In the genomic region with DNA sequence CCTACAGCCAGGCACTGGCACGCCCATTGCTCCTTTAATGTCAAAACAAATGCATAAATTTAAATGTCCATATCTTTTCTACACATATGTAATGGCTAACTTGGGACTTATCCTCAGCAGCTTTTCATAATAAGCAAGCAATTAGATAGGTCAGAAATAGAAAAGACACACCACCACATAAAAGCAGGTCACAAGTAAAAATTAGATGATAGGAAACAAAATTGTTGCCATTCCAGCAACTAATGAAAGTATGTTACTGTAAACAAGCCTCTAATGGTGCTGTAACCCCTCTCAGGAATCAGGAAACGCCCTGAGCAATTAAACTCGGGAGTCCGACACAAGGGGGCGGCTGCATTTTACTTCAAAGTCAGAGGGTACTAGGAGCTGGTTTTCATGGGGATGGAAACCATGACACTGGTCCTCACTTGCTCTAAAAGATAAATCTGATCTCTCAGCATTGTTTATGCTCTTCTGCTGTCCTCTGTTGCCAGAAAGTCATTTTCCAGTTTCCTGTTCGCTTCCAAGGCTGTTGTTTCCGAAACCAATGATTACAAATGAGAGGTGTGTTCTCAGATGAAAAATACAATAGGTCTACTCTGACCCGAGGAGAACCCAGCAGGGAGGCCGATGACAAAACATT, we compare ENCODE assay signal across 15 cellular contexts.
A peak's percentile ranks its signal among the peaks of the same experiment; 100 is the strongest.
DNase-seq lines count a peak whose midpoint lies in the region; ATAC-seq and TF ChIP-seq lines count a peak whose summit lies in the region.
"Had no signal": no experiment of that assay in that cellular context is flagged by ENCODE, and none has a peak within 500 bp of the region (broad histone marks: within the 10 kb centered on the region; RNA-seq: fewer than 3 reads in every experiment).

No MANE protein-coding gene starts in this region.

- H3K4me3 ChIP-seq in HFF-Myc (replicated peaks; ENCODE audit: low read depth, low read length) (no peak overlapping the region), subcutaneous abdominal adipose tissue (ENCODE audit: low read depth in 1 of 5, low read length in 5 of 5) (peak overlapping the region in 1 of 5 donors; percentile 27)

- no peak for DNase-seq in HFF-Myc (ENCODE audit: extremely low read depth, low read depth)
- peak; percentile 52 for DNase-seq in SK-MEL-5 (ENCODE audit: low read depth, low spot score)
- peak; percentile 59 for DNase-seq in left kidney (ENCODE audit: low read depth, low spot score)
- DNase-seq in NOMO-1 treated with DMSO at 0.1 percent for 48 hours (lab: John Stamatoyannopoulos, UW; ENCODE audit: unreplicated experiment) = no peak
- DNase-seq in NCI-H774 (lab: John Stamatoyannopoulos, UW) = no peak
- DNase-seq: activated CD4-positive, alpha-beta memory T cell treated with anti-CD3 and anti-CD28 coated beads for 36 hours; DMS79 treated with DMSO at 0.1 percent for 48 hours; effector CD4-positive, alpha-beta T cell; NCI-H524 treated with DMSO at 0.1 percent for 48 hours; nephron progenitor cell; substantia nigra; SW 1271 had no signal

- peaks cover 0 to 50% (median 45%) of the 10 kb centered on the region in 5 donors for H3K4me1 ChIP-seq in subcutaneous abdominal adipose tissue (ENCODE audit: control insufficient read depth in 5 of 5, insufficient read depth in 5 of 5, low read length in 5 of 5)

- peak overlapping the region; percentile 42 for H3K27ac ChIP-seq in subcutaneous abdominal adipose tissue (ENCODE audit: low read depth, low read length)

- peaks cover 11 to 21% (median 15%) of the 10 kb centered on the region in 5 donors for H3K36me3 ChIP-seq in subcutaneous abdominal adipose tissue (ENCODE audit: control insufficient read depth in 5 of 5, insufficient read depth in 5 of 5, low read length in 5 of 5)

- ATAC-seq in GM18520 (IDR thresholded peaks at IDR 0.05; ENCODE audit: unreplicated experiment) = no peak
- ATAC-seq in HG02852 (IDR thresholded peaks at IDR 0.05; ENCODE audit: unreplicated experiment) = no peak

- H3K27me3 ChIP-seq in subcutaneous abdominal adipose tissue (ENCODE audit: control insufficient read depth in 5 of 5, insufficient read depth in 4 of 5, low read length in 5 of 5) = no peaks in the 10 kb centered on the region

- H3K9me3 ChIP-seq in subcutaneous abdominal adipose tissue (ENCODE audit: control insufficient read depth in 5 of 5, low read length in 5 of 5) = no peaks in the 10 kb centered on the region

- in situ Hi-C loops in SK-MEL-5 (cut with HindIII; ENCODE audit: low pct_unique_long_range_greater_than_20kb, low sequenced_read_pairs) = no loop called here

- peak overlapping the region in 1 of 5 donors; percentile 10 for H3K9ac ChIP-seq in subcutaneous abdominal adipose tissue (ENCODE audit: low read length in 5 of 5)

- peak; percentile 6 for TF ChIP-seq CTCF in HFF-Myc (IDR thresholded peaks at IDR 0.05; ENCODE audit: low read depth, low read length, missing control alignments)

Comparison
In these comparisons a context has a peak if more than half of its experiments do, and no peak if none do; other contexts are left out.
1. DNase-seq: peak in SK-MEL-5 (single experiment) and left kidney (single experiment); none in HFF-Myc (single experiment), NOMO-1 treated with DMSO at 0.1 percent for 48 hours (single experiment) and NCI-H774 (single experiment).